ENCODE assay signal across 8 cellular contexts in the genomic region with DNA sequence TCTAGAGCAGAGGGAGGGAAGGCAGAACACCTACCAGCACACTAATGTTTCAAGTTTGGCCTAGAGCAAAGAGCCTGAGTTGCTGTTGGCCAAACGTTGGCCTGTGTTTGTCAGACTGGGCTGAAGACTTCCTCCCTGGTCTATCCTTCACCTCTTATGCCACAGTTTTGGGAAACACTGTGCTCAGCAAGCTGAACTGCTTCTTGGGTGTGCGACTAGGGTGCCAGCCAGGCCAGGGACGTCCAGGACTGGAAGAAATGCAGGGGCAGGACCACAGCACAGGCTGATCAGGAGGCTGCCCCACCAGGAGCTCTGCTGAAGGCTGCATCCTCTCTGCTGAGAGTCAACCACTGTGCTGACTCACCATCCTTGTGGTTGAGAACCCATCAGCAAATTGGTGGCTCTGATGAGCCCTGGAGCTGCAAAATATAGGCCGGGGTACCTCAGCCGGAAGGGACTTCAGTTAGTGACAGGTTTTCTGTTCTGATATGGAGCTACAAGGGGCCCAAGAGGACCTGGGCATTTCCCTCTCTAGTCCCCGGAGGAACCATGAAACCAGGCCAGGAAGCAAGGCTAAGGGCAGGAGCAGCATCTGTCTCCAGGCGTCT.
DNase-seq lines count a peak whose midpoint lies in the region; ATAC-seq lines count a peak whose summit lies in the region.

No MANE protein-coding gene starts in this region.

- H3K36me3 Mint-ChIP-seq in natural killer cell treated with Interleukin-12 subunit alpha and Interleukin-12 subunit beta and Interleukin-15 and Interleukin-18, amount 100 ng/mL, for 72 hours = no peaks in the 10 kb centered on the region

- peak overlapping the region; percentile 82 to 93 for H3K27ac Mint-ChIP-seq in natural killer cell treated with Interleukin-12 subunit alpha and Interleukin-12 subunit beta and Interleukin-15 and Interleukin-18, amount 100 ng/mL, for 72 hours

- H3K4me3 ChIP-seq in Jurkat, Clone E6-1 (ENCODE audit: low read length) = no peak overlapping the region

- H3K4me3 Mint-ChIP-seq in natural killer cell treated with Interleukin-12 subunit alpha and Interleukin-12 subunit beta and Interleukin-15 and Interleukin-18, amount 100 ng/mL, for 72 hours = peak overlapping the region; percentile 79

- H3K4me1 Mint-ChIP-seq in natural killer cell treated with Interleukin-12 subunit alpha and Interleukin-12 subunit beta and Interleukin-15 and Interleukin-18, amount 100 ng/mL, for 72 hours (ENCODE audit: low read depth in 2 of 2) = peaks cover 73 to 83% of the 10 kb centered on the region in 2 donors

- no peaks in the 10 kb centered on the region for H3K9me3 Mint-ChIP-seq in natural killer cell treated with Interleukin-12 subunit alpha and Interleukin-12 subunit beta and Interleukin-15 and Interleukin-18, amount 100 ng/mL, for 72 hours

- H3K27me3 Mint-ChIP-seq in natural killer cell treated with Interleukin-12 subunit alpha and Interleukin-12 subunit beta and Interleukin-15 and Interleukin-18, amount 100 ng/mL, for 72 hours = no peaks in the 10 kb centered on the region

- ATAC-seq in GM19463 (IDR thresholded peaks at IDR 0.05; ENCODE audit: unreplicated experiment) = peak; percentile 65
- peak; percentile 95 to 96 for ATAC-seq in natural killer cell treated with Interleukin-12 subunit alpha and Interleukin-12 subunit beta and Interleukin-15 and Interleukin-18, amount 100 ng/mL, for 72 hours

- peak; percentile 64 for DNase-seq in A172 (ENCODE audit: low spot score)
- DNase-seq in Jurkat, Clone E6-1 (ENCODE audit: low read depth, low spot score) = peak; percentile 79
- peak; percentile 46 for DNase-seq in activated T-cell treated with anti-CD3 and anti-CD28 coated beads for 1 hour (ENCODE audit: low read depth)
- DNase-seq in natural killer cell treated with Interleukin-12 subunit alpha and Interleukin-12 subunit beta and Interleukin-15 and Interleukin-18, amount 100 ng/mL, for 72 hours (ENCODE audit: low spot score) = peak; percentile 91
- DNase-seq in NCI-H748 treated with DMSO at 0.1 percent for 48 hours (lab: John Stamatoyannopoulos, UW) = no peak
- DNase-seq in NCI-H2171 (lab: John Stamatoyannopoulos, UW) = no peak
- no peak for DNase-seq in HK-2 (ENCODE audit: unreplicated experiment)

Comparison
In these comparisons a context has a peak if more than half of its experiments do, and no peak if none do; other contexts are left out.
1. DNase-seq: peak in A172 (single experiment), Jurkat, Clone E6-1 (single experiment), activated T-cell treated with anti-CD3 and anti-CD28 coated beads for 1 hour (single experiment) and natural killer cell treated with Interleukin-12 subunit alpha and Interleukin-12 subunit beta and Interleukin-15 and Interleukin-18, amount 100 ng/mL, for 72 hours (single experiment); none in NCI-H748 treated with DMSO at 0.1 percent for 48 hours (single experiment), NCI-H2171 (single experiment) and HK-2 (single experiment).